ENCODE assay signal across 16 cellular contexts in the genomic region with DNA sequence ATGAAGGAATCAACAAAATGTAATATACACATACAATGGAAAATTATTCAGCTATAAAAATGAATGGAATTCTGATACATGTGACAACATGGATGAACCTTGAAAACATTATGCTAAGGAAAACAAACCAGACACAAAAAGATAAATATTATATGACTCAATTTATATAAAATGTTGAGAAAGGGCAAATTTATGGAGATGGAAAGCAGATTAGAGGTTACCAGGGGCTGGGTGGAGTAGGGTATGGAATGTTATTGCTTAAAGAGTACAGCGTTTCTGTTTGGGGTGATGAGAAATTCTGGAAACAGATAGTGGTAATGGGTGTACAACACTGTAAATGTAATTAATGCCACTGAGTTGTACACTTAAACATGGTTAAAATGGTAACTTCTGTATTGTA. TPM values are rescaled to one million over a fixed set of nuclear protein-coding genes. Genes with fewer than 3 reads are reported as not detected.
DNase-seq lines count a peak whose midpoint lies in the region; ATAC-seq, FAIRE-seq and TF ChIP-seq lines count a peak whose summit lies in the region.
"Had no signal": no experiment of that assay in that cellular context is flagged by ENCODE, and none has a peak within 500 bp of the region (broad histone marks: within the 10 kb centered on the region; RNA-seq: fewer than 3 reads in every experiment).

No MANE protein-coding gene starts in this region.

- H3K27ac ChIP-seq in ACC112 (ENCODE audit: low read depth, low read length): peak overlapping the region; percentile 89
- no peak overlapping the region for H3K27ac ChIP-seq in CD8-positive, alpha-beta memory T cell (ENCODE audit: low read depth, low read length)
- H3K27ac ChIP-seq: SJCRH30 had no signal

- CTCF ChIA-PET in CD8-positive, alpha-beta memory T cell (lab: Charles Lee): interaction anchor here (1.1 kb wide), 1 partner anchor 231 kb away, joined by 3 read pairs; no protein-coding TSS in a partner anchor

- POLR2A ChIA-PET in CD8-positive, alpha-beta memory T cell (lab: Charles Lee): no interaction called here

- H3K79me2 ChIP-seq in ACC112 (ENCODE audit: control insufficient read depth, insufficient read depth, low read length, unreplicated experiment): no peaks in the 10 kb centered on the region

- no peaks in the 10 kb centered on the region for H3K27me3 Mint-ChIP-seq in CD8-positive, alpha-beta memory T cell

- no peak overlapping the region for H3K4me3 Mint-ChIP-seq in CD8-positive, alpha-beta memory T cell
- H3K4me3 Mint-ChIP-seq: H9 had no signal

- H3K4me1 ChIP-seq in ACC112 (ENCODE audit: control insufficient read depth, insufficient read depth, low read length, unreplicated experiment) (peaks cover 23% of the 10 kb centered on the region), adipocyte (ENCODE audit: control insufficient read depth, insufficient read depth, low read length) (peaks cover 23% of the 10 kb centered on the region)
- no peaks in the 10 kb centered on the region for H3K4me1 ChIP-seq in CD8-positive, alpha-beta memory T cell (ENCODE audit: insufficient read depth, low read length)
- H3K4me1 ChIP-seq: SJCRH30 had no signal

- peak; percentile 11 for FAIRE-seq in H54 (lab: Jason Lieb, UNC)
- FAIRE-seq: D721Med, G401.6 had no signal

- no peak for DNase-seq in H54 (ENCODE audit: insufficient read length, low spot score)
- DNase-seq in adipocyte (ENCODE audit: low read depth): peak; percentile 41
- DNase-seq in iris pigment epithelial cell (ENCODE audit: low read depth): peak; percentile 10
- DNase-seq in activated CD8-positive, alpha-beta memory T cell treated with anti-CD3 and anti-CD28 coated beads, Interleukin-2, amount 50 U/mL, for 4 hours: no peak
- no peak for DNase-seq in CD8-positive, alpha-beta memory T cell
- DNase-seq: ACHN, C1 segment of cervical spinal cord, DMS79, H9, NCI-H1105, NCI-H2081 treated with DMSO at 0.1 percent for 48 hours had no signal

- H3K36me3 ChIP-seq in ACC112 (ENCODE audit: insufficient read depth, low read length) (peaks cover 3% of the 10 kb centered on the region; the same call in 1 of the 2 replicates), adipocyte (ENCODE audit: control insufficient read depth, insufficient read depth, low read length, severe bottlenecking) (no peaks in the 10 kb centered on the region)
- H3K36me3 ChIP-seq in CD8-positive, alpha-beta memory T cell (ENCODE audit: insufficient read depth, low read length): no peaks in the 10 kb centered on the region
- H3K36me3 ChIP-seq: SJCRH30 had no signal

- no peak overlapping the region for H2AFZ ChIP-seq in ACC112 (ENCODE audit: low read length, unreplicated experiment)

- no peak for ATAC-seq in GM21526 (IDR thresholded peaks at IDR 0.05; ENCODE audit: low FRiP score, unreplicated experiment)

- H3K9me3 ChIP-seq in adipocyte (ENCODE audit: control insufficient read depth, low read length): no peaks in the 10 kb centered on the region
- no peaks in the 10 kb centered on the region for H3K9me3 ChIP-seq in CD8-positive, alpha-beta memory T cell (ENCODE audit: low read length)
- H3K9me3 ChIP-seq: SJCRH30 had no signal

- peaks cover 2 to 25% (median 18%) of the 10 kb centered on the region in 3 donors for H3K4me1 Mint-ChIP-seq in CD8-positive, alpha-beta memory T cell
- H3K4me1 Mint-ChIP-seq: H9 had no signal

- no peak overlapping the region for H3K27ac Mint-ChIP-seq in CD8-positive, alpha-beta memory T cell
- H3K27ac Mint-ChIP-seq: H9 had no signal

- TF ChIP-seq POLR2A in H54 (IDR thresholded peaks at IDR 0.05; ENCODE audit: low read depth, low read length): no peak

- H3K4me3 ChIP-seq in ACC112 (ENCODE audit: low read depth, low read length) (peak overlapping the region; percentile 51), adipocyte (ENCODE audit: low read length) (no peak overlapping the region)
- no peak overlapping the region for H3K4me3 ChIP-seq in CD8-positive, alpha-beta memory T cell (ENCODE audit: low read length)
- H3K4me3 ChIP-seq: SJCRH30 had no signal

- H3K36me3 Mint-ChIP-seq in CD8-positive, alpha-beta memory T cell: peaks cover 1 to 24% (median 3%) of the 10 kb centered on the region in 3 donors

- H3K27me3 ChIP-seq in ACC112 (ENCODE audit: insufficient read depth, low read length) (no peaks in the 10 kb centered on the region), adipocyte (replicated peaks; ENCODE audit: control insufficient read depth, insufficient read depth, low read length) (no peaks in the 10 kb centered on the region)
- H3K27me3 ChIP-seq in CD8-positive, alpha-beta memory T cell (ENCODE audit: insufficient read depth, low read length, poor library complexity, severe bottlenecking): no peaks in the 10 kb centered on the region
- H3K27me3 ChIP-seq: SJCRH30 had no signal

- H3K9me3 Mint-ChIP-seq in CD8-positive, alpha-beta memory T cell: no peaks in the 10 kb centered on the region
- H3K9me3 Mint-ChIP-seq: H9 had no signal

- H3K9ac ChIP-seq in adipocyte (ENCODE audit: low read length): no peak overlapping the region

RNA-seq across cellular contexts. Expression of a gene that starts 50.9 kb away (rescaled TPM):
- total RNA-seq in CD8-positive, alpha-beta memory T cell: 100 to 1,000 TPM; 115 TPM
- 199 TPM for polyA plus RNA-seq in CD8-positive, alpha-beta memory T cell

Comparison
In these comparisons a context has a peak if more than half of its experiments do, and no peak if none do; other contexts are left out.
1. DNase-seq: peak in adipocyte (single experiment) and iris pigment epithelial cell (single experiment); none in H54 (single experiment), activated CD8-positive, alpha-beta memory T cell treated with anti-CD3 and anti-CD28 coated beads, Interleukin-2, amount 50 U/mL, for 4 hours (single experiment) and CD8-positive, alpha-beta memory T cell (0 of 5).